In genomic region chr12:108656247-108656646, GRCh38 we compare ENCODE assay signal across 3 cellular contexts. TPM values are rescaled to one million over a fixed set of nuclear protein-coding genes. Genes with fewer than 3 reads are reported as not detected.
"Had no signal": no experiment of that assay in that cellular context is flagged by ENCODE, and none has a peak within 500 bp of the region (broad histone marks: within the 10 kb centered on the region; RNA-seq: fewer than 3 reads in every experiment).

No MANE protein-coding gene starts in this region.

RNA-seq across cellular contexts. Expression of gene SELPLG, which starts 22.6 kb away (rescaled TPM):
- total RNA-seq: H1, HepG2 had no signal

RNA-seq across cellular contexts. Expression of gene TMEM119, which starts 58.4 kb away (rescaled TPM):
- total RNA-seq: H9, HepG2 had no signal
- polyA plus RNA-seq: HepG2 had no signal
